In genomic region chr20:41204304-41205265, GRCh38 we compare ENCODE assay signal across 19 cellular contexts.
DNase-seq lines count a peak whose midpoint lies in the region; ATAC-seq and TF ChIP-seq lines count a peak whose summit lies in the region.
"Had no signal": no experiment of that assay in that cellular context is flagged by ENCODE, and none has a peak within 500 bp of the region (broad histone marks: within the 10 kb centered on the region; RNA-seq: fewer than 3 reads in every experiment).

No MANE protein-coding gene starts in this region.

- POLR2A ChIA-PET in A673 (lab: Charles Lee; ENCODE audit: low non-redundant PET) = no interaction called here

- no peaks in the 10 kb centered on the region for H3K9me3 ChIP-seq in A673 (ENCODE audit: low read depth, low read length, poor library complexity, severe bottlenecking)

- ATAC-seq in GM18909 (IDR thresholded peaks at IDR 0.05; ENCODE audit: poor library complexity, unreplicated experiment) (no peak), HG03342 (IDR thresholded peaks at IDR 0.05; ENCODE audit: unreplicated experiment) (no peak), GM18873 (IDR thresholded peaks at IDR 0.05; ENCODE audit: low FRiP score, unreplicated experiment) (no peak), HG02981 (IDR thresholded peaks at IDR 0.05; ENCODE audit: unreplicated experiment) (no peak)
- ATAC-seq: GM23338, Panc1 had no signal

- intact Hi-C loops in A673 (cut with micrococcal nuclease; ENCODE audit: unreplicated experiment) = no loop called here

- no peaks in the 10 kb centered on the region for H3K36me3 ChIP-seq in A673 (ENCODE audit: insufficient read depth, low read length, poor library complexity, severe bottlenecking)
- H3K36me3 ChIP-seq: SJCRH30 had no signal

- no peaks in the 10 kb centered on the region for H3K27me3 ChIP-seq in A673 (replicated peaks; ENCODE audit: insufficient read depth, low read depth, low read length, poor library complexity)
- H3K27me3 ChIP-seq: SJCRH30 had no signal

- no peak overlapping the region for H3K27ac ChIP-seq in A673 (ENCODE audit: low read depth, low read length, poor library complexity, severe bottlenecking)
- H3K27ac ChIP-seq: SJCRH30 had no signal

- H3K4me1 ChIP-seq in A673 (ENCODE audit: insufficient read depth, low read length, poor library complexity, severe bottlenecking) = no peaks in the 10 kb centered on the region
- H3K4me1 ChIP-seq: SJCRH30 had no signal

- BruUV-seq in A673 (replicated peaks; lab: Mats Ljungman, UMichigan) = TSS peak; percentile 29

- CTCF ChIA-PET in A673 (lab: Charles Lee) = no interaction called here

- no peak overlapping the region for H3K4me3 ChIP-seq in A673 (ENCODE audit: low read depth, low read length, poor library complexity, severe bottlenecking)
- H3K4me3 ChIP-seq: GM23338, SJCRH30 had no signal

- DNase-seq in A673 (ENCODE audit: low spot score) (no peak), NCI-H69 (lab: John Stamatoyannopoulos, UW) (peak; percentile 2), epidermal melanocyte (ENCODE audit: insufficient read length, low spot score) (peak; percentile 17), midbrain (lab: John Stamatoyannopoulos, UW) (peak; percentile 56)
- DNase-seq: ACHN; CD4-positive, alpha-beta T cell; DMS79 treated with DMSO at 0.1 percent for 48 hours; GDM1; HFFc6; NCI-H1417; NCI-H2029; NCI-H510A; SJCRH30 had no signal

- TF ChIP-seq CTCF in A673 (conservative IDR thresholded peaks at IDR 0.05; ENCODE audit: low read depth, low read length) = no peak
